8 cellular contexts compared by ENCODE assay signal in the genomic region with DNA sequence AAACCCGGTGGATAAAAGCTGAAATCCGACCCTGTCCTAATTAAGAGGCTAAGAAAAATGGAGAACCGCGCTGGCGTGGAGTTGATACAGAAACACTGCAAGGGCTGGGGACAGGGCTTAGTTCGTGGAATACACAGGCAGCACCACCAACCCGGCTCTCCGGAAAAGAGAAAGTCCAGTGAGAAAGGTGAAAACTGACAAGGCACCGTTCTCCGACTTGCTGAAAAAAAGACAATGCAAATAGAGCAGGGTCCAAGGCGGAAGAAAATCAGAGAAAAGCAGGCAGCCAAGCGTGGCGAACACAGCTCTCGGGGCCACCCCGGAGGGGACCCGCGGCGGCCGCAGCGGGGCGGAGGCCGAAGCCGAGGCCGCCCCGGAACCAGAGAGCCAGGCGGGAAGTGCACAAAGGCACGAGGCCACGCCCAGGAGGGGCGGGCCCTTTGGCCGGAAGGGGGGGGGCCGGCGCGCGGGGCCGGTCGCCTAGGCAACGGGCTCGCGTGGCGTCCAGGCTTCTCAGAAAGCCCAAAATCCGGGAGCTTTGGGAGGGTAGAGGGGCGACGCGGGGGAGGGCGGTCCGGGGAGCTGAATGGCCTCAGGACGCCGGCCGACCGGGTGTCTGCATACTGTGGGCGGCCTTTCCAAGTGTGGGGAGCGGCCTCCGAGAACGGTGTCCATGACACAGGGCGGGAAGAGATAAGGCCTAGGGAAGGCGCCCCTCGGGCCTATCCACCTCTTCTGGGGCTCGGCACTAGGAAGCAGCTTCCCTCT. TPM values are rescaled to one million over a fixed set of nuclear protein-coding genes. Genes with fewer than 3 reads are reported as not detected.
DNase-seq lines count a peak whose midpoint lies in the region; ATAC-seq and TF ChIP-seq lines count a peak whose summit lies in the region.

No MANE protein-coding gene starts in this region.

- H4K20me1 ChIP-seq in KMS-11 (ENCODE audit: insufficient read depth) (no peaks in the 10 kb centered on the region), fibroblast of lung (ENCODE audit: control insufficient read depth, extremely low read depth, insufficient read depth, low read length) (no peaks in the 10 kb centered on the region)

- H3K79me2 ChIP-seq in KMS-11 (ENCODE audit: insufficient read depth, low read depth), result peaks cover 16% of the 10 kb centered on the region
- H3K79me2 ChIP-seq in fibroblast of lung (ENCODE audit: control insufficient read depth, insufficient read depth, low read length), result peaks cover 23% of the 10 kb centered on the region

- no peaks in the 10 kb centered on the region for H3K9me3 Mint-ChIP-seq in activated T-helper 2 cell treated with anti-CD3 and anti-CD28 coated beads, Interferon-gamma antibody, Interleukin-2, Interleukin-4, amounts not matched to agents 10 μg/mL and 5 μg/mL and 100 μg/mL, durations not matched to agents 14 hours and 24 hours and 36 hours
- H3K9me3 Mint-ChIP-seq in naive thymus-derived CD4-positive, alpha-beta T cell, result peaks cover 0 to 12% (median 0%) of the 10 kb centered on the region in 11 donors
- H3K9me3 Mint-ChIP-seq in stimulated activated naive B cell treated with anti-CD40 and anti-IgM and Interleukin-4, amounts not matched to agents 10 μg/mL and 1 μg/mL and 100 μg/mL, for 72 hours, result no peaks in the 10 kb centered on the region

- H3K9me3 ChIP-seq in fibroblast of lung (ENCODE audit: control insufficient read depth, insufficient read depth, low read depth, low read length), result no peaks in the 10 kb centered on the region
- H3K9me3 ChIP-seq in naive thymus-derived CD4-positive, alpha-beta T cell (ENCODE audit: control insufficient read depth in 2 of 3, low read length in 3 of 3), result no peaks in the 10 kb centered on the region

- ATAC-seq in GM21723 (IDR thresholded peaks at IDR 0.05; ENCODE audit: unreplicated experiment), result peak; percentile 34
- peak; percentile 48 for ATAC-seq in naive thymus-derived CD4-positive, alpha-beta T cell
- peak; percentile 45 to 49 for ATAC-seq in stimulated activated naive B cell treated with anti-CD40 and anti-IgM and Interleukin-4, amounts not matched to agents 10 μg/mL and 1 μg/mL and 100 μg/mL, for 72 hours (replicated peaks)

- peak overlapping the region; percentile 93 for H3K27ac Mint-ChIP-seq in activated T-helper 2 cell treated with anti-CD3 and anti-CD28 coated beads, Interferon-gamma antibody, Interleukin-2, Interleukin-4, amounts not matched to agents 10 μg/mL and 5 μg/mL and 100 μg/mL, durations not matched to agents 14 hours and 24 hours and 36 hours
- H3K27ac Mint-ChIP-seq in naive thymus-derived CD4-positive, alpha-beta T cell, result peak overlapping the region; percentile 95 to 99 (median 98)
- peak overlapping the region; percentile 98 for H3K27ac Mint-ChIP-seq in stimulated activated naive B cell treated with anti-CD40 and anti-IgM and Interleukin-4, amounts not matched to agents 10 μg/mL and 1 μg/mL and 100 μg/mL, for 72 hours

- peaks cover 13% of the 10 kb centered on the region for H3K4me1 ChIP-seq in KMS-11 (ENCODE audit: low read depth, poor library complexity, severe bottlenecking)
- peaks cover 3% of the 10 kb centered on the region for H3K4me1 ChIP-seq in fibroblast of lung (ENCODE audit: control insufficient read depth, extremely low read depth, insufficient read depth, low read length)
- H3K4me1 ChIP-seq in naive thymus-derived CD4-positive, alpha-beta T cell (ENCODE audit: control insufficient read depth in 2 of 2, insufficient read depth in 2 of 2, low read length in 2 of 2), result peaks cover 0 to 16% of the 10 kb centered on the region in 2 donors

- no peaks in the 10 kb centered on the region for H3K36me3 Mint-ChIP-seq in activated T-helper 2 cell treated with anti-CD3 and anti-CD28 coated beads, Interferon-gamma antibody, Interleukin-2, Interleukin-4, amounts not matched to agents 10 μg/mL and 5 μg/mL and 100 μg/mL, durations not matched to agents 14 hours and 24 hours and 36 hours (ENCODE audit: low read depth)
- no peaks in the 10 kb centered on the region for H3K36me3 Mint-ChIP-seq in naive thymus-derived CD4-positive, alpha-beta T cell
- H3K36me3 Mint-ChIP-seq in stimulated activated naive B cell treated with anti-CD40 and anti-IgM and Interleukin-4, amounts not matched to agents 10 μg/mL and 1 μg/mL and 100 μg/mL, for 72 hours, result peaks cover 2 to 3% of the 10 kb centered on the region in 2 donors

- H3K27me3 ChIP-seq in KMS-11 (ENCODE audit: insufficient read depth, low read depth) (no peaks in the 10 kb centered on the region), fibroblast of lung (ENCODE audit: control insufficient read depth, insufficient read depth, low read length) (no peaks in the 10 kb centered on the region)
- no peaks in the 10 kb centered on the region for H3K27me3 ChIP-seq in naive thymus-derived CD4-positive, alpha-beta T cell (ENCODE audit: control insufficient read depth in 2 of 2, insufficient read depth in 2 of 2, low read length in 2 of 2)

- peak overlapping the region; percentile 72 for H3K4me2 ChIP-seq in KMS-11
- peak overlapping the region; percentile 99 for H3K4me2 ChIP-seq in fibroblast of lung (ENCODE audit: extremely low read depth, insufficient read depth, low read length)

- H3K4me3 Mint-ChIP-seq in activated T-helper 2 cell treated with anti-CD3 and anti-CD28 coated beads, Interferon-gamma antibody, Interleukin-2, Interleukin-4, amounts not matched to agents 10 μg/mL and 5 μg/mL and 100 μg/mL, durations not matched to agents 14 hours and 24 hours and 36 hours (ENCODE audit: low read depth), result peak overlapping the region; percentile 98
- H3K4me3 Mint-ChIP-seq in naive thymus-derived CD4-positive, alpha-beta T cell, result peak overlapping the region; percentile 92 to 99 (median 96)
- H3K4me3 Mint-ChIP-seq in stimulated activated naive B cell treated with anti-CD40 and anti-IgM and Interleukin-4, amounts not matched to agents 10 μg/mL and 1 μg/mL and 100 μg/mL, for 72 hours, result peak overlapping the region; percentile 97 to 98

- H2AFZ ChIP-seq in KMS-11 (ENCODE audit: low read depth) (peak overlapping the region; percentile 67), fibroblast of lung (ENCODE audit: low read length) (peak overlapping the region; percentile 77)

- H3K4me3 ChIP-seq in KMS-11 (IDR thresholded peaks at IDR 0.05; ENCODE audit: insufficient read depth, low read depth, low read length) (no peak overlapping the region), fibroblast of lung (replicated peaks in 1 of 4; ENCODE audit: control extremely low read depth in 1 of 4, insufficient read depth in 1 of 4, low read depth in 3 of 4, low read length in 4 of 4) (peak overlapping the region; percentile 84 to 96 (median 91))
- H3K4me3 ChIP-seq in naive thymus-derived CD4-positive, alpha-beta T cell (ENCODE audit: low read length), result peak overlapping the region; percentile 100

- peaks cover 13% of the 10 kb centered on the region for H3K4me1 Mint-ChIP-seq in activated T-helper 2 cell treated with anti-CD3 and anti-CD28 coated beads, Interferon-gamma antibody, Interleukin-2, Interleukin-4, amounts not matched to agents 10 μg/mL and 5 μg/mL and 100 μg/mL, durations not matched to agents 14 hours and 24 hours and 36 hours (ENCODE audit: low read depth)
- peaks cover 8 to 27% (median 20%) of the 10 kb centered on the region in 7 donors for H3K4me1 Mint-ChIP-seq in naive thymus-derived CD4-positive, alpha-beta T cell
- H3K4me1 Mint-ChIP-seq in stimulated activated naive B cell treated with anti-CD40 and anti-IgM and Interleukin-4, amounts not matched to agents 10 μg/mL and 1 μg/mL and 100 μg/mL, for 72 hours, result peaks cover 8 to 17% of the 10 kb centered on the region in 2 donors

- DNase-seq in DMS79 (lab: John Stamatoyannopoulos, UW), result peak; percentile 95
- DNase-seq in RKO (ENCODE audit: low spot score), result peak; percentile 86
- DNase-seq in activated T-helper 2 cell treated with anti-CD3 and anti-CD28 coated beads, Interferon-gamma antibody, Interleukin-2, Interleukin-4, amounts not matched to agents 10 μg/mL and 5 μg/mL and 100 μg/mL, durations not matched to agents 14 hours and 24 hours and 36 hours (ENCODE audit: low spot score), result peak; percentile 77
- peak; percentile 79 to 80 for DNase-seq in fibroblast of lung (ENCODE audit: low read depth in 2 of 2)
- peak in 5 of 9 donors; percentile 79 to 91 (median 87) for DNase-seq in naive thymus-derived CD4-positive, alpha-beta T cell
- peak; percentile 85 for DNase-seq in stimulated activated naive B cell treated with anti-CD40 and anti-IgM and Interleukin-4, amounts not matched to agents 10 μg/mL and 1 μg/mL and 100 μg/mL, for 72 hours

- no peaks in the 10 kb centered on the region for H3K27me3 Mint-ChIP-seq in activated T-helper 2 cell treated with anti-CD3 and anti-CD28 coated beads, Interferon-gamma antibody, Interleukin-2, Interleukin-4, amounts not matched to agents 10 μg/mL and 5 μg/mL and 100 μg/mL, durations not matched to agents 14 hours and 24 hours and 36 hours (ENCODE audit: low read depth)
- peaks cover 0 to 7% (median 0%) of the 10 kb centered on the region in 5 donors for H3K27me3 Mint-ChIP-seq in naive thymus-derived CD4-positive, alpha-beta T cell
- H3K27me3 Mint-ChIP-seq in stimulated activated naive B cell treated with anti-CD40 and anti-IgM and Interleukin-4, amounts not matched to agents 10 μg/mL and 1 μg/mL and 100 μg/mL, for 72 hours, result no peaks in the 10 kb centered on the region

- H3K36me3 ChIP-seq in KMS-11 (ENCODE audit: insufficient read depth) (no peaks in the 10 kb centered on the region), fibroblast of lung (ENCODE audit: control insufficient read depth, insufficient read depth, low read length) (no peaks in the 10 kb centered on the region)
- H3K36me3 ChIP-seq in naive thymus-derived CD4-positive, alpha-beta T cell (ENCODE audit: control insufficient read depth in 2 of 3, insufficient read depth in 3 of 3, low read length in 3 of 3), result peaks cover 0 to 19% (median 0%) of the 10 kb centered on the region in 3 experiments

- H3K27ac ChIP-seq in KMS-11 (peak overlapping the region; percentile 83), fibroblast of lung (ENCODE audit: insufficient read depth, low read length) (peak overlapping the region; percentile 100)
- H3K27ac ChIP-seq in naive thymus-derived CD4-positive, alpha-beta T cell (ENCODE audit: low read depth, low read length), result peak overlapping the region; percentile 92

- peak overlapping the region; percentile 76 for H3K9ac ChIP-seq in KMS-11
- peak overlapping the region; percentile 100 for H3K9ac ChIP-seq in fibroblast of lung (ENCODE audit: insufficient read depth, low read length)

- TF ChIP-seq CTCF in KMS-11 (conservative IDR thresholded peaks at IDR 0.05; ENCODE audit: low read depth, low read length), result no peak
- TF ChIP-seq CTCF in fibroblast of lung (conservative IDR thresholded peaks at IDR 0.05 in 1 of 2, IDR thresholded peaks at IDR 0.05 in 1 of 2; ENCODE audit: low read depth in 1 of 2, low read length in 2 of 2), result no peak

- intact Hi-C loops in activated T-helper 2 cell treated with anti-CD3 and anti-CD28 coated beads, Interferon-gamma antibody, Interleukin-2, Interleukin-4, amounts not matched to agents 10 μg/mL and 5 μg/mL and 100 μg/mL, durations not matched to agents 14 hours and 24 hours and 36 hours (cut with micrococcal nuclease), result loop anchor here (5.0 kb wide), 2 partner anchors 440 to 1975 kb away; no protein-coding TSS in a partner anchor
- intact Hi-C loops in naive thymus-derived CD4-positive, alpha-beta T cell (cut with micrococcal nuclease), result loop anchor here (1.0 to 10.0 kb wide), 4 partner anchors 96 to 1797 kb away; no protein-coding TSS in a partner anchor

- POLR2A ChIA-PET in naive thymus-derived CD4-positive, alpha-beta T cell (lab: Charles Lee), result interaction anchor here (0.6 to 2.4 kb wide), 12 partner anchors 10 to 502 kb away, joined by 3 to 23 read pairs (median 4); a partner anchor contains a TSS

- CTCF ChIA-PET in naive thymus-derived CD4-positive, alpha-beta T cell (lab: Charles Lee), result no interaction called here

RNA-seq across cellular contexts. Expression of a gene that starts 1.2 kb away (rescaled TPM):
- total RNA-seq in activated T-helper 2 cell treated with anti-CD3 and anti-CD28 coated beads, Interferon-gamma antibody, Interleukin-2, Interleukin-4, amounts not matched to agents 10 μg/mL and 5 μg/mL and 100 μg/mL, durations not matched to agents 14 hours and 24 hours and 36 hours, result 16.3 and 17.9 TPM in 2 replicates
- 13.0 and 13.9 TPM in 2 replicates for total RNA-seq in fibroblast of lung
- 7.8 and 7.9 TPM in 2 replicates for polyA plus RNA-seq in fibroblast of lung
- polyA plus RNA-seq in fibroblast of lung (2012), result 8.6 and 9.1 TPM in 2 replicates
- 1.9 and 7.5 TPM in 2 replicates for polyA minus RNA-seq in fibroblast of lung (ENCODE audit: low replicate concordance)
- total RNA-seq in naive thymus-derived CD4-positive, alpha-beta T cell, result 10 to 100 TPM; 14.4 to 33.8 (median 21.8) TPM
- 10 to 100 TPM in 1 of 2 donors, 1 to 10 TPM in 1; 9.1 to 22.2 TPM for polyA plus RNA-seq in naive thymus-derived CD4-positive, alpha-beta T cell

RNA-seq across cellular contexts. Expression of a gene that starts 6.3 kb away (rescaled TPM):
- 89.6 and 89.9 TPM in 2 replicates for total RNA-seq in activated T-helper 2 cell treated with anti-CD3 and anti-CD28 coated beads, Interferon-gamma antibody, Interleukin-2, Interleukin-4, amounts not matched to agents 10 μg/mL and 5 μg/mL and 100 μg/mL, durations not matched to agents 14 hours and 24 hours and 36 hours
- 123 and 127 TPM in 2 replicates for total RNA-seq in fibroblast of lung
- polyA plus RNA-seq in fibroblast of lung, result 55.5 and 64.7 TPM in 2 replicates
- polyA plus RNA-seq in fibroblast of lung (2012), result 54.6 and 70.9 TPM in 2 replicates
- 33.3 and 39.2 TPM in 2 replicates for polyA minus RNA-seq in fibroblast of lung (ENCODE audit: low replicate concordance)
- total RNA-seq in naive thymus-derived CD4-positive, alpha-beta T cell, result 100 to 1,000 TPM in 2 of 5 experiments, 10 to 100 TPM in 3; 73.1 to 106 (median 89.7) TPM
- 10 to 100 TPM; 28.6 to 43.1 TPM for polyA plus RNA-seq in naive thymus-derived CD4-positive, alpha-beta T cell
